Comparison of ENCODE assay signal across 28 cellular contexts in genomic region chr6:65071480-65071879, GRCh38.
"Had no signal": no experiment of that assay in that cellular context is flagged by ENCODE, and none has a peak within 500 bp of the region (broad histone marks: within the 10 kb centered on the region; RNA-seq: fewer than 3 reads in every experiment).

No MANE protein-coding gene starts in this region.

- H3K4me3 ChIP-seq: stomach, suprapubic skin, testis, thoracic aorta, thyroid gland, tibial artery, tibial nerve, transverse colon, upper lobe of left lung, upper lobe of right lung, uterus, vagina had no signal

- H3K36me3 Mint-ChIP-seq: stimulated activated effector memory CD8-positive, alpha-beta T cell treated with anti-CD3 and anti-CD28 coated beads, Interleukin-12 subunit alpha, Interleukin-12 subunit beta, amount 100 ng/mL, for 72 hours; stimulated activated memory B cell treated with anti-CD40 and anti-IgM and Interleukin-4, amounts not matched to agents 10 μg/mL and 1 μg/mL and 100 μg/mL, for 72 hours; stimulated activated naive B cell treated with anti-CD40 and anti-IgM and Interleukin-4, amounts not matched to agents 10 μg/mL and 1 μg/mL and 100 μg/mL, for 72 hours; type B pancreatic cell had no signal

- H3K27ac Mint-ChIP-seq: stimulated activated effector memory CD8-positive, alpha-beta T cell treated with anti-CD3 and anti-CD28 coated beads, Interleukin-12 subunit alpha, Interleukin-12 subunit beta, amount 100 ng/mL, for 72 hours; stimulated activated memory B cell treated with anti-CD40 and anti-IgM and Interleukin-4, amounts not matched to agents 10 μg/mL and 1 μg/mL and 100 μg/mL, for 72 hours; stimulated activated naive B cell treated with anti-CD40 and anti-IgM and Interleukin-4, amounts not matched to agents 10 μg/mL and 1 μg/mL and 100 μg/mL, for 72 hours; stimulated activated naive CD8-positive, alpha-beta T cell treated with anti-CD3 and anti-CD28 coated beads, Interleukin-15, amount 100 ng/mL, for 72 hours; stimulated activated naive CD8-positive, alpha-beta T cell treated with anti-CD3 and anti-CD28 coated beads, Interleukin-15, Interleukin-2, amounts not matched to agents 100 ng/mL and 50 ng/mL, for 24 hours; type B pancreatic cell had no signal

- H3K4me1 Mint-ChIP-seq: stimulated activated effector memory CD8-positive, alpha-beta T cell treated with anti-CD3 and anti-CD28 coated beads, Interleukin-12 subunit alpha, Interleukin-12 subunit beta, amount 100 ng/mL, for 72 hours; stimulated activated memory B cell treated with anti-CD40 and anti-IgM and Interleukin-4, amounts not matched to agents 10 μg/mL and 1 μg/mL and 100 μg/mL, for 72 hours; stimulated activated naive B cell treated with anti-CD40 and anti-IgM and Interleukin-4, amounts not matched to agents 10 μg/mL and 1 μg/mL and 100 μg/mL, for 72 hours; stimulated activated naive CD8-positive, alpha-beta T cell treated with anti-CD3 and anti-CD28 coated beads, Interleukin-15, amount 100 ng/mL, for 72 hours had no signal

- H3K36me3 ChIP-seq: stomach, suprapubic skin, thoracic aorta, thyroid gland, tibial artery, tibial nerve, transverse colon, upper lobe of left lung, upper lobe of right lung, uterus, vagina had no signal

- H3K27ac ChIP-seq: stomach, suprapubic skin, testis, thoracic aorta, thyroid gland, tibial artery, tibial nerve, transverse colon, upper lobe of left lung, upper lobe of right lung, uterus, vagina had no signal

- H3K9me3 ChIP-seq: stomach, suprapubic skin, testis, thoracic aorta, thyroid gland, tibial artery, tibial nerve, transverse colon, upper lobe of left lung, upper lobe of right lung, uterus, vagina had no signal

- H3K9me3 Mint-ChIP-seq: type B pancreatic cell had no signal

- H3K4me3 Mint-ChIP-seq: stimulated activated effector memory CD8-positive, alpha-beta T cell treated with anti-CD3 and anti-CD28 coated beads, Interleukin-12 subunit alpha, Interleukin-12 subunit beta, amount 100 ng/mL, for 72 hours; stimulated activated memory B cell treated with anti-CD40 and anti-IgM and Interleukin-4, amounts not matched to agents 10 μg/mL and 1 μg/mL and 100 μg/mL, for 72 hours; stimulated activated naive B cell treated with anti-CD40 and anti-IgM and Interleukin-4, amounts not matched to agents 10 μg/mL and 1 μg/mL and 100 μg/mL, for 72 hours; stimulated activated naive CD8-positive, alpha-beta T cell treated with anti-CD3 and anti-CD28 coated beads, Interleukin-15, amount 100 ng/mL, for 72 hours; stimulated activated naive CD8-positive, alpha-beta T cell treated with anti-CD3 and anti-CD28 coated beads, Interleukin-15, Interleukin-2, amounts not matched to agents 100 ng/mL and 50 ng/mL, for 24 hours; type B pancreatic cell had no signal

- DNase-seq: stimulated activated CD4-positive, alpha-beta T cell treated with anti-CD3 and anti-CD28 coated beads, Interleukin-2, amount 100 ng/mL, for 48 hours; stimulated activated CD4-positive, alpha-beta T cell treated with anti-CD3 and anti-CD28 coated beads, Interleukin-4, amount 100 ng/mL, for 1 hour; stimulated activated CD4-positive, alpha-beta T cell treated with anti-CD3 and anti-CD28 coated beads, Interleukin-4, amount 100 ng/mL, for 24 hours; stimulated activated CD4-positive, alpha-beta T cell treated with anti-CD3 and anti-CD28 coated beads, Interleukin-4, amount 100 ng/mL, for 4 hours; stimulated activated CD8-positive, alpha-beta memory T cell treated with anti-CD3 and anti-CD28 coated beads, Interleukin-4, amount 100 ng/mL, for 48 hours; stimulated activated naive B cell treated with anti-CD40 and anti-IgM and Interleukin-4, amounts not matched to agents 10 μg/mL and 1 μg/mL and 100 μg/mL, for 72 hours; stimulated activated naive CD4-positive, alpha-beta T cell; stimulated activated naive CD4-positive, alpha-beta T cell treated with Interleukin-2 at 50 U/mL for 16 hours; stimulated activated naive CD8-positive, alpha-beta T cell treated with anti-CD3 and anti-CD28 coated beads, Interleukin-15, amount 100 ng/mL, for 72 hours; stimulated activated naive CD8-positive, alpha-beta T cell treated with anti-CD3 and anti-CD28 coated beads, Interleukin-15, Interleukin-2, amounts not matched to agents 100 U/mL and 50 U/mL, for 24 hours; stomach; substantia nigra; testis; thyroid gland; tibial artery; transverse colon; trophoblast cell; upper lobe of left lung; upper lobe of right lung; uterus had no signal

- H3K27me3 Mint-ChIP-seq: stimulated activated memory B cell treated with anti-CD40 and anti-IgM and Interleukin-4, amounts not matched to agents 10 μg/mL and 1 μg/mL and 100 μg/mL, for 72 hours; stimulated activated naive B cell treated with anti-CD40 and anti-IgM and Interleukin-4, amounts not matched to agents 10 μg/mL and 1 μg/mL and 100 μg/mL, for 72 hours; stimulated activated naive CD8-positive, alpha-beta T cell treated with anti-CD3 and anti-CD28 coated beads, Interleukin-15, amount 100 ng/mL, for 72 hours; stimulated activated naive CD8-positive, alpha-beta T cell treated with anti-CD3 and anti-CD28 coated beads, Interleukin-15, Interleukin-2, amounts not matched to agents 100 ng/mL and 50 ng/mL, for 24 hours; type B pancreatic cell had no signal

- H3K27me3 ChIP-seq: stomach, suprapubic skin, testis, thyroid gland, tibial artery, tibial nerve, transverse colon, upper lobe of left lung, upper lobe of right lung, uterus, vagina had no signal
